34 cellular contexts compared by ENCODE assay signal in the genomic region with DNA sequence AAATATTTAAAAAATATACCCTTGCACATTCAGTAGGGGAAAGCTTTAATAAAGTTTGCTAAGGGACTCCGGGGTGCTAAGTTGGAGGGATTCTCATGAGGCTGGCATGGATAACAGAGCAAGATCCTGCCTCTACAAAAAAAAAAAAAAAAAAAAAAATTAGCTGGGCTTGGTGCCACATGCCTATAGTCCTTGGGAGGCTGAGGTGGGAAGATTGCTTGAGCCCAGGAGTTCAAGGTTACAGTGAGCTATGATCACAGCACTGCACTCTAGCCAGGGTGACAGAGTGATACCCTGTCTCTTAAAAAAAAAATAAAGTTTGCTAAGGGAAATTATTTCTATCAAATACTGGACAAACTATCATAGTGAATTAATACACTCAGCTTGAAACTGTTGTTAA.
"Had no signal": no experiment of that assay in that cellular context is flagged by ENCODE, and none has a peak within 500 bp of the region (broad histone marks: within the 10 kb centered on the region; RNA-seq: fewer than 3 reads in every experiment).

No MANE protein-coding gene starts in this region.

- H3K4me3 ChIP-seq: body of pancreas, colonic mucosa, dorsolateral prefrontal cortex, esophagus muscularis mucosa, gastroesophageal sphincter had no signal

- H3K27me3 ChIP-seq: body of pancreas, colonic mucosa, dorsolateral prefrontal cortex, esophagus muscularis mucosa, foreskin keratinocyte, gastroesophageal sphincter had no signal

- H3K27ac Mint-ChIP-seq: activated B cell treated with CpG ODN at 0.5 μM for 24 hours; activated CD8-positive, alpha-beta T cell treated with anti-CD3 and anti-CD28 coated beads for 36 hours; activated naive CD8-positive, alpha-beta T cell; activated T-helper 17 cell treated with anti-CD3 and anti-CD28 coated beads, Interleukin-2, amount 50 U/mL, for 72 hours; dendritic cell treated with granulocyte-macrophage colony-stimulating factor and Interleukin-4, amounts not matched to agents 40 ng/mL and 50 ng/mL, for 4 days; T-helper 2 cell treated with Interferon-gamma antibody and Interleukin-4, amounts not matched to agents 5 μg/mL and 100 μg/mL, for 36 hours had no signal

- H3K4me1 Mint-ChIP-seq: activated B cell treated with CpG ODN at 0.5 μM for 24 hours; activated T-helper 17 cell treated with anti-CD3 and anti-CD28 coated beads, Interleukin-2, amount 50 U/mL, for 72 hours; T-helper 17 cell had no signal

- H3K27ac ChIP-seq: body of pancreas, colonic mucosa, dorsolateral prefrontal cortex, esophagus muscularis mucosa, foreskin keratinocyte, gastroesophageal sphincter, WERI-Rb-1 had no signal

- H3K9me3 ChIP-seq: body of pancreas, colonic mucosa, esophagus muscularis mucosa, gastroesophageal sphincter had no signal

- H3K4me3 Mint-ChIP-seq: activated B cell treated with CpG ODN at 0.5 μM for 24 hours; activated CD8-positive, alpha-beta T cell treated with anti-CD3 and anti-CD28 coated beads for 36 hours; activated naive CD8-positive, alpha-beta T cell; activated T-cell treated with anti-CD3 and anti-CD28 coated beads, Interleukin-2, amount 50 U/mL, for 4 hours; activated T-helper 17 cell treated with anti-CD3 and anti-CD28 coated beads, Interleukin-2, amount 50 U/mL, for 72 hours; dendritic cell treated with granulocyte-macrophage colony-stimulating factor and Interleukin-4, amounts not matched to agents 40 ng/mL and 50 ng/mL, for 4 days; effector memory CD8-positive, alpha-beta T cell; T-helper 17 cell; T-helper 2 cell treated with Interferon-gamma antibody and Interleukin-4, amounts not matched to agents 5 μg/mL and 100 μg/mL, for 36 hours had no signal

- ATAC-seq: activated CD4-positive, CD25-positive, alpha-beta regulatory T cell treated with anti-CD3 and anti-CD28 coated beads, Interleukin-2, amount 50 U/mL, for 24 hours; activated CD8-positive, alpha-beta T cell treated with anti-CD3 and anti-CD28 coated beads for 36 hours; activated T-cell treated with anti-CD3 and anti-CD28 coated beads, Interleukin-2, amount 50 U/mL, for 4 hours; activated T-helper 17 cell treated with anti-CD3 and anti-CD28 coated beads, Interleukin-2, amount 50 U/mL, for 72 hours; body of pancreas; effector memory CD8-positive, alpha-beta T cell; foreskin keratinocyte; gastroesophageal sphincter; T-helper 17 cell had no signal

- H3K4me1 ChIP-seq: body of pancreas, colonic mucosa, esophagus muscularis mucosa, foreskin keratinocyte, gastroesophageal sphincter had no signal

- DNase-seq: activated B cell treated with CpG ODN at 0.5 μM for 24 hours; activated CD4-positive, alpha-beta T cell treated with anti-CD3 and anti-CD28 coated beads for 48 hours; activated CD4-positive, alpha-beta T cell treated with anti-CD3 and anti-CD28 coated beads, Interleukin-2, amount 50 U/mL, for 1 hour; activated CD4-positive, alpha-beta T cell treated with anti-CD3 and anti-CD28 coated beads, Interleukin-2, amount 50 U/mL, for 48 hours; activated CD8-positive, alpha-beta memory T cell treated with anti-CD3 and anti-CD28 coated beads for 24 hours; activated CD8-positive, alpha-beta T cell treated with anti-CD3 and anti-CD28 coated beads for 36 hours; activated effector memory CD4-positive, alpha-beta T cell treated with Interleukin-2 at 50 U/mL for 16 hours; activated gamma-delta T cell treated with Interleukin-2 at 50 U/mL for 16 hours; activated naive CD4-positive, alpha-beta T cell treated with anti-CD3 and anti-CD28 coated beads, Interleukin-2, amount 50 U/mL, for 16 hours; activated naive CD4-positive, alpha-beta T cell treated with Interleukin-2 at 50 U/mL for 16 hours; activated T-cell treated with anti-CD3 and anti-CD28 coated beads, Interleukin-2, amount 50 U/mL, for 4 hours; amygdala; aorta; body of pancreas; central memory CD4-positive, alpha-beta T cell; cerebellar nuclear complex; colonic mucosa; dorsolateral prefrontal cortex; effector CD4-positive, alpha-beta T cell; effector memory CD8-positive, alpha-beta T cell; erythroblast; foreskin keratinocyte; head of caudate nucleus; T-helper 1 cell; T-helper 17 cell; T1000; WERI-Rb-1 had no signal

- H3K9me3 Mint-ChIP-seq: activated B cell treated with CpG ODN at 0.5 μM for 24 hours; activated CD8-positive, alpha-beta T cell treated with anti-CD3 and anti-CD28 coated beads for 36 hours; activated T-cell treated with anti-CD3 and anti-CD28 coated beads, Interleukin-2, amount 50 U/mL, for 4 hours; activated T-helper 17 cell treated with anti-CD3 and anti-CD28 coated beads, Interleukin-2, amount 50 U/mL, for 72 hours; dendritic cell treated with granulocyte-macrophage colony-stimulating factor and Interleukin-4, amounts not matched to agents 40 ng/mL and 50 ng/mL, for 4 days; effector memory CD8-positive, alpha-beta T cell; T-helper 2 cell treated with Interferon-gamma antibody and Interleukin-4, amounts not matched to agents 5 μg/mL and 100 μg/mL, for 36 hours had no signal

- H3K27me3 Mint-ChIP-seq: activated B cell treated with CpG ODN at 0.5 μM for 24 hours; activated CD8-positive, alpha-beta T cell treated with anti-CD3 and anti-CD28 coated beads for 36 hours; activated naive CD8-positive, alpha-beta T cell; activated T-helper 17 cell treated with anti-CD3 and anti-CD28 coated beads, Interleukin-2, amount 50 U/mL, for 72 hours; dendritic cell treated with granulocyte-macrophage colony-stimulating factor and Interleukin-4, amounts not matched to agents 40 ng/mL and 50 ng/mL, for 4 days; effector memory CD8-positive, alpha-beta T cell; T-helper 17 cell had no signal
